ENCODE assay signal across 1 cellular context in genomic region chr1:25750923-25751605, GRCh38.
TF ChIP-seq lines count a peak whose summit lies in the region.

No MANE protein-coding gene starts in this region.

TF ChIP-seq in K562, 482 proteins besides CTCF, POLR2A, EP300 and RAD21 (continued from another document):
- 0 out of 2 replicates have a peak, but pooled peaks have one; percentile 33 for TF ChIP-seq NKRF (IDR thresholded peaks at IDR 0.05; ENCODE audit: borderline replicate concordance)
- TF ChIP-seq TEAD2 (tag; IDR thresholded peaks at IDR 0.05) = no peak
- TF ChIP-seq U2AF1 (optimal IDR thresholded peaks at IDR 0.05; ENCODE audit: low read depth, low read length) = no peak
- TF ChIP-seq, protein P1, sequence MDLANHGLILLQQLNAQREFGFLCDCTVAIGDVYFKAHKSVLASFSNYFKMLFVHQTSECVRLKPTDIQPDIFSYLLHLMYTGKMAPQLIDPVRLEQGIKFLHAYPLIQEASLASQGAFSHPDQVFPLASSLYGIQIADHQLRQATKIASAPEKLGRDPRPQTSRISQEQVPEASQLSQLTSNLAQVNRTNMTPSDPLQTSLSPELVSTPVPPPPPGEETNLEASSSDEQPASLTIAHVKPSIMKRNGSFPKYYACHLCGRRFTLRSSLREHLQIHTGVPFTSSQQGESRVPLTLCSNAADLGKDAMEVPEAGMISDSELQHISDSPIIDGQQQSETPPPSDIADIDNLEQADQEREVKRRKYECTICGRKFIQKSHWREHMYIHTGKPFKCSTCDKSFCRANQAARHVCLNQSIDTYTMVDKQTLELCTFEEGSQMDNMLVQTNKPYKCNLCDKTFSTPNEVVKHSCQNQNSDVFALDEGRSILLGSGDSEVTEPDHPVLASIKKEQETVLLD (IDR thresholded peaks at IDR 0.05) = 0 out of 2 replicates have a peak, but pooled peaks have one; percentile 29
- TF ChIP-seq, protein P2, sequence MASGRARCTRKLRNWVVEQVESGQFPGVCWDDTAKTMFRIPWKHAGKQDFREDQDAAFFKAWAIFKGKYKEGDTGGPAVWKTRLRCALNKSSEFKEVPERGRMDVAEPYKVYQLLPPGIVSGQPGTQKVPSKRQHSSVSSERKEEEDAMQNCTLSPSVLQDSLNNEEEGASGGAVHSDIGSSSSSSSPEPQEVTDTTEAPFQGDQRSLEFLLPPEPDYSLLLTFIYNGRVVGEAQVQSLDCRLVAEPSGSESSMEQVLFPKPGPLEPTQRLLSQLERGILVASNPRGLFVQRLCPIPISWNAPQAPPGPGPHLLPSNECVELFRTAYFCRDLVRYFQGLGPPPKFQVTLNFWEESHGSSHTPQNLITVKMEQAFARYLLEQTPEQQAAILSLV (tag; IDR thresholded peaks at IDR 0.05) = no peak
